Comparison of ENCODE assay signal across 15 cellular contexts in the genomic region with DNA sequence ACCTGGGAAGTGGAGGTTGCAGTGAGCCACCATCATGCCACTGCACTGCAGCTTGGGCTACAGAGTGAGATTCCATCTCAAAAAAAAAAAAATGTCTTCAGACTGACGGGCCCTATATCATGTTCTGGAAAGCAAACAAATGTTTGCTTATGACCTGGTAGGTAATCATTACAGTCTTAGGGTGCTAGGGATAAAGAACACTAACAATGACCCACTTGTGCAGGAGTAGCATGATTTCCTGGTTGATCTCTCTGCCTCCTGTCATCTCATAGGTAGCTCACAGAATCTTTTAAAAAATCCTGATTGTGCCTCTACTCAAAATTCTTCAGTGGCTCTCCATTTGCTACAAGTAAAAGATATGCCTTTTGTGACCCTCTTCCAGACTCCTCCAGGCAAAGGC.
DNase-seq lines count a peak whose midpoint lies in the region; ATAC-seq and TF ChIP-seq lines count a peak whose summit lies in the region.
"Had no signal": no experiment of that assay in that cellular context is flagged by ENCODE, and none has a peak within 500 bp of the region (broad histone marks: within the 10 kb centered on the region; RNA-seq: fewer than 3 reads in every experiment).

No MANE protein-coding gene starts in this region.

- peak overlapping the region; percentile 95 for H3K27ac Mint-ChIP-seq in chondrocyte (ENCODE audit: unreplicated experiment)
- no peak overlapping the region for H3K27ac Mint-ChIP-seq in CD4-positive, alpha-beta memory T cell
- peak overlapping the region in 1 of 8 donors; percentile 30 for H3K27ac Mint-ChIP-seq in CD8-positive, alpha-beta memory T cell
- H3K27ac Mint-ChIP-seq: B cell had no signal

- no peak overlapping the region for H3K4me3 Mint-ChIP-seq in chondrocyte (ENCODE audit: unreplicated experiment)
- H3K4me3 Mint-ChIP-seq in CD4-positive, alpha-beta memory T cell = no peak overlapping the region
- H3K4me3 Mint-ChIP-seq in CD8-positive, alpha-beta memory T cell = no peak overlapping the region
- H3K4me3 Mint-ChIP-seq: B cell had no signal

- ATAC-seq in mucosa of descending colon (peak; percentile 94), thoracic aorta (ENCODE audit: insufficient number of reproducible peaks, low FRiP score, low read depth) (no peak)

- H3K4me3 ChIP-seq in mucosa of descending colon = no peak overlapping the region
- H3K4me3 ChIP-seq in thoracic aorta = no peak overlapping the region
- no peak overlapping the region for H3K4me3 ChIP-seq in CD4-positive, alpha-beta memory T cell (ENCODE audit: low read length in 2 of 2)
- H3K4me3 ChIP-seq in CD8-positive, alpha-beta memory T cell (ENCODE audit: low read length) = no peak overlapping the region
- H3K4me3 ChIP-seq: MG63, right atrium auricular region had no signal

- H3K27me3 ChIP-seq in thoracic aorta (replicated peaks; ENCODE audit: insufficient read depth) = no peaks in the 10 kb centered on the region
- no peaks in the 10 kb centered on the region for H3K27me3 ChIP-seq in CD4-positive, alpha-beta memory T cell (ENCODE audit: insufficient read depth, low read length)
- no peaks in the 10 kb centered on the region for H3K27me3 ChIP-seq in CD8-positive, alpha-beta memory T cell (ENCODE audit: insufficient read depth, low read length, poor library complexity, severe bottlenecking)
- H3K27me3 ChIP-seq: MG63, right atrium auricular region had no signal

- peaks cover 14% of the 10 kb centered on the region for H3K36me3 Mint-ChIP-seq in chondrocyte (ENCODE audit: low read depth)
- H3K36me3 Mint-ChIP-seq in CD4-positive, alpha-beta memory T cell = peaks cover under 1 to 29% of the 10 kb centered on the region in 2 donors
- peaks cover 2 to 30% (median 7%) of the 10 kb centered on the region in 3 donors for H3K36me3 Mint-ChIP-seq in CD8-positive, alpha-beta memory T cell

- DNase-seq in LHCN-M2 (ENCODE audit: low read depth) (peak; percentile 3), chondrocyte (ENCODE audit: low spot score) (no peak), mucosa of descending colon (no peak), thoracic aorta (ENCODE audit: low spot score) (no peak), NCI-H82 treated with DMSO at 0.1 percent for 48 hours (lab: John Stamatoyannopoulos, UW; ENCODE audit: unreplicated experiment) (no peak)
- no peak for DNase-seq in CD4-positive, alpha-beta memory T cell
- no peak for DNase-seq in activated naive CD4-positive, alpha-beta T cell (lab: John Stamatoyannopoulos, UW)
- no peak for DNase-seq in CD8-positive, alpha-beta memory T cell
- DNase-seq: activated CD4-positive, alpha-beta T cell treated with anti-CD3 and anti-CD28 coated beads for 1 hour; activated gamma-delta T cell treated with Interleukin-2 at 50 U/mL for 16 hours; foreskin melanocyte; stimulated activated CD4-positive, alpha-beta T cell treated with anti-CD3 and anti-CD28 coated beads, Interleukin-2, amount 100 ng/mL, for 48 hours had no signal

- POLR2A ChIA-PET in CD4-positive, alpha-beta memory T cell (lab: Charles Lee; ENCODE audit: partially characterized antibody) = no interaction called here
- POLR2A ChIA-PET in CD8-positive, alpha-beta memory T cell (lab: Charles Lee) = no interaction called here

- peaks cover 5% of the 10 kb centered on the region for H3K9me3 ChIP-seq in mucosa of descending colon
- peaks cover under 1% of the 10 kb centered on the region for H3K9me3 ChIP-seq in thoracic aorta
- H3K9me3 ChIP-seq in CD4-positive, alpha-beta memory T cell (ENCODE audit: control insufficient read depth in 1 of 2, low read length in 2 of 2) = peaks cover 0 to 3% of the 10 kb centered on the region in 2 donors
- no peaks in the 10 kb centered on the region for H3K9me3 ChIP-seq in CD8-positive, alpha-beta memory T cell (ENCODE audit: low read length)

- H3K36me3 ChIP-seq in mucosa of descending colon (ENCODE audit: low read depth) (no peaks in the 10 kb centered on the region), thoracic aorta (no peaks in the 10 kb centered on the region)
- no peaks in the 10 kb centered on the region for H3K36me3 ChIP-seq in CD4-positive, alpha-beta memory T cell (ENCODE audit: insufficient read depth, low read length)
- no peaks in the 10 kb centered on the region for H3K36me3 ChIP-seq in CD8-positive, alpha-beta memory T cell (ENCODE audit: insufficient read depth, low read length)
- H3K36me3 ChIP-seq: right atrium auricular region had no signal

- CTCF ChIA-PET in CD4-positive, alpha-beta memory T cell (lab: Charles Lee; ENCODE audit: partially characterized antibody) = no interaction called here
- CTCF ChIA-PET in CD8-positive, alpha-beta memory T cell (lab: Charles Lee) = no interaction called here

- peaks cover 10% of the 10 kb centered on the region for H3K9me3 Mint-ChIP-seq in chondrocyte (ENCODE audit: low read depth)
- peaks cover 0 to 18% (median 10%) of the 10 kb centered on the region in 8 donors for H3K9me3 Mint-ChIP-seq in CD4-positive, alpha-beta memory T cell
- peaks cover 3 to 13% (median 12%) of the 10 kb centered on the region in 5 donors for H3K9me3 Mint-ChIP-seq in CD8-positive, alpha-beta memory T cell

- H3K4me1 ChIP-seq in mucosa of descending colon (ENCODE audit: low read depth) = no peaks in the 10 kb centered on the region
- H3K4me1 ChIP-seq in thoracic aorta (ENCODE audit: control insufficient read depth in 1 of 2, low read depth in 2 of 2) = peaks cover 21 to 40% of the 10 kb centered on the region in 2 donors
- H3K4me1 ChIP-seq in CD4-positive, alpha-beta memory T cell (ENCODE audit: insufficient read depth, low read length) = no peaks in the 10 kb centered on the region
- no peaks in the 10 kb centered on the region for H3K4me1 ChIP-seq in CD8-positive, alpha-beta memory T cell (ENCODE audit: insufficient read depth, low read length)

- peak overlapping the region; percentile 6 to 62 for H3K27ac ChIP-seq in thoracic aorta
- no peak overlapping the region for H3K27ac ChIP-seq in CD4-positive, alpha-beta memory T cell (ENCODE audit: low read depth, low read length)
- H3K27ac ChIP-seq in CD8-positive, alpha-beta memory T cell (ENCODE audit: low read depth, low read length) = no peak overlapping the region

- H3K4me1 Mint-ChIP-seq in chondrocyte (ENCODE audit: low read depth) = peaks cover 63% of the 10 kb centered on the region
- H3K4me1 Mint-ChIP-seq in CD4-positive, alpha-beta memory T cell = no peaks in the 10 kb centered on the region
- H3K4me1 Mint-ChIP-seq in CD8-positive, alpha-beta memory T cell = peaks cover 7 to 9% (median 9%) of the 10 kb centered on the region in 3 donors
- H3K4me1 Mint-ChIP-seq: B cell had no signal

- intact Hi-C loops in mucosa of descending colon (cut with DNase I, micrococcal nuclease) = no loop called here
- intact Hi-C loops in CD4-positive, alpha-beta memory T cell (cut with micrococcal nuclease) = no loop called here

- no peak for TF ChIP-seq CTCF in chondrocyte (IDR thresholded peaks at IDR 0.05)
- no peak for TF ChIP-seq CTCF in mucosa of descending colon (IDR thresholded peaks at IDR 0.05)
- no peak for TF ChIP-seq CTCF in thoracic aorta (IDR thresholded peaks at IDR 0.05)

- no peaks in the 10 kb centered on the region for H3K27me3 Mint-ChIP-seq in chondrocyte (ENCODE audit: low read depth)
- no peaks in the 10 kb centered on the region for H3K27me3 Mint-ChIP-seq in CD4-positive, alpha-beta memory T cell
- H3K27me3 Mint-ChIP-seq in CD8-positive, alpha-beta memory T cell = peaks cover 0 to 1% of the 10 kb centered on the region in 2 donors
- H3K27me3 Mint-ChIP-seq: B cell had no signal

Comparison
In these comparisons a context has a peak if more than half of its experiments do, and no peak if none do; other contexts are left out.
1. H3K27ac ChIP-seq: peak in thoracic aorta (2 of 2); none in CD4-positive, alpha-beta memory T cell (single experiment) and CD8-positive, alpha-beta memory T cell (single experiment).